ENCODE assay signal across 9 cellular contexts in the genomic region with DNA sequence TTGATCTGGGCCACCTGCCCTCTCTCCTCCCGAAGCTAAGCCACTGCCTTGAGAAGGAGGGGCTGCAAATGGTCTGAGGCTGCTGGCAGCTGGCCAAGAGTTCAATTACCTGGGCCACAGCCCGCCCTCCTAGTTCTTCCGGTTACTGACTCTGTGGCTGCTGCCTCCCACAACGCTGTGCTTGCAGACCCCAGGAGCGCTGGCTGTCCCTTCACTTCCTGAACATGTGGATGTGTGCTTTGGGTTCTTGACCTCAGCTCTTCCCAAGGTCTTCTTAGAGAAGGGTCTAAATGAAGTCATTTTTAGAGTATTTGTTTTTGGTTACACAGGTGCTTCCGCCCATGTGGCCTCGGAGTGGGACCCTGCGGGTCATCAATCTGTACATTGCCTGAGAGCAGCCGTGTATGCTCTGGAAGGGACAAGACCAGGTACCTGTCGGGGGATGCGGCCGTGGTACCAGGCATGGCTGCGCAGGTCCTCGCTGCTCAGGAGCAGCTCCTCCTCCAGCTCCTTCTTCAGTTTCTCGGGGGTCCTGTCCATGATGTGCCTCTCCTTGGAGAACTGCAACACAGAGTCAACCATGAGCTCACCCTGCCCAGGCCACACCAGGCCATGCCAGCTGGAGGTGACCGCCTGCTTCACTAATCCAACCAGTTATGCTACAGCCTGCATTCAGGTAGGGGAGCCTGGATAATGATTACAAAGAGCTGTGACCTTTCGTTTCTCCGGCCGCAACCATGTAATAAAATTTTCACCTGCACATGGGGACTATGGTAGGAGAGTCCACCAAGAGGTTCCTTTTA.
DNase-seq lines count a peak whose midpoint lies in the region; ATAC-seq, FAIRE-seq and TF ChIP-seq lines count a peak whose summit lies in the region.
"Had no signal": no experiment of that assay in that cellular context is flagged by ENCODE, and none has a peak within 500 bp of the region (broad histone marks: within the 10 kb centered on the region; RNA-seq: fewer than 3 reads in every experiment).

No MANE protein-coding gene starts in this region.

- DNase-seq in BE2C (peak; percentile 87), NCI-H446 treated with DMSO at 0.1 percent for 48 hours (lab: John Stamatoyannopoulos, UW) (peak; percentile 58), small intestine (peak; percentile 96), cortex of kidney (lab: John Stamatoyannopoulos, UW) (no peak)
- no peak for DNase-seq in CD4-positive, alpha-beta memory T cell

- peak overlapping the region; percentile 91 to 95 for H3K27ac ChIP-seq in small intestine (ENCODE audit: low read depth in 1 of 2, low read length in 1 of 2)
- H3K27ac ChIP-seq in CD4-positive, alpha-beta memory T cell (ENCODE audit: low read depth, low read length) = no peak overlapping the region
- H3K27ac ChIP-seq: neutrophil had no signal

- H3K27me3 Mint-ChIP-seq in CD4-positive, alpha-beta memory T cell = no peaks in the 10 kb centered on the region

- H3K9me3 Mint-ChIP-seq in CD4-positive, alpha-beta memory T cell = no peaks in the 10 kb centered on the region

- TF ChIP-seq CTCF in BE2C (IDR thresholded peaks at IDR 0.05; ENCODE audit: low read depth, low read length) = no peak

- H3K4me3 Mint-ChIP-seq in CD4-positive, alpha-beta memory T cell = no peak overlapping the region

- WGBS in small intestine, 3 donors = 15 to 46% (median 21%) methylated on average over 19 of the region's 19 CpGs

- peak; percentile 80 for ATAC-seq in GM19324 (IDR thresholded peaks at IDR 0.05; ENCODE audit: low FRiP score, unreplicated experiment)
- peak; percentile 84 for ATAC-seq in HG03175 (IDR thresholded peaks at IDR 0.05; ENCODE audit: unreplicated experiment)

- no peak for FAIRE-seq in small intestine (lab: Jason Lieb, UNC)

- H3K4me3 ChIP-seq in BE2C (ENCODE audit: low read depth, low read length) (no peak overlapping the region), endocrine pancreas (ENCODE audit: control insufficient read depth, insufficient read depth, low read length) (peak overlapping the region; percentile 15), small intestine (ENCODE audit: low read depth in 1 of 2, low read length in 2 of 2) (peak overlapping the region; percentile 13 to 38)
- H3K4me3 ChIP-seq in CD4-positive, alpha-beta memory T cell (ENCODE audit: low read length in 2 of 2) = no peak overlapping the region

- no peaks in the 10 kb centered on the region for H3K9me3 ChIP-seq in BE2C
- no peaks in the 10 kb centered on the region for H3K9me3 ChIP-seq in endocrine pancreas (ENCODE audit: control insufficient read depth, low read length)
- H3K9me3 ChIP-seq in small intestine (ENCODE audit: control insufficient read depth, low read depth) = no peaks in the 10 kb centered on the region
- H3K9me3 ChIP-seq in CD4-positive, alpha-beta memory T cell (ENCODE audit: control insufficient read depth in 1 of 2, low read length in 2 of 2) = no peaks in the 10 kb centered on the region
- H3K9me3 ChIP-seq: neutrophil had no signal

- intact Hi-C loops in CD4-positive, alpha-beta memory T cell (cut with micrococcal nuclease) = no loop called here

- H3K9ac ChIP-seq in endocrine pancreas (ENCODE audit: control insufficient read depth, insufficient read depth, low read length) = peak overlapping the region; percentile 54

- no peaks in the 10 kb centered on the region for H3K36me3 Mint-ChIP-seq in CD4-positive, alpha-beta memory T cell

- H3K27me3 ChIP-seq in BE2C (no peaks in the 10 kb centered on the region), endocrine pancreas (ENCODE audit: control insufficient read depth, insufficient read depth, low read length) (no peaks in the 10 kb centered on the region), small intestine (ENCODE audit: control insufficient read depth in 2 of 2, insufficient read depth in 2 of 2, low read length in 2 of 2) (no peaks in the 10 kb centered on the region)
- H3K27me3 ChIP-seq in CD4-positive, alpha-beta memory T cell (ENCODE audit: insufficient read depth, low read length) = no peaks in the 10 kb centered on the region
- H3K27me3 ChIP-seq: neutrophil had no signal

- peaks cover 1 to 8% (median 5%) of the 10 kb centered on the region in 4 donors for H3K4me1 Mint-ChIP-seq in CD4-positive, alpha-beta memory T cell

- CTCF ChIA-PET in CD4-positive, alpha-beta memory T cell (lab: Charles Lee; ENCODE audit: partially characterized antibody) = interaction anchor here (1.2 to 1.4 kb wide), 2 partner anchors 9 to 68 kb away, joined by 3 to 4 read pairs; no protein-coding TSS in a partner anchor

- POLR2A ChIA-PET in CD4-positive, alpha-beta memory T cell (lab: Charles Lee; ENCODE audit: partially characterized antibody) = no interaction called here

- H3K27ac Mint-ChIP-seq in CD4-positive, alpha-beta memory T cell = peak overlapping the region in 1 of 7 donors; percentile 80

- H3K4me1 ChIP-seq in BE2C = peaks cover 18% of the 10 kb centered on the region
- peaks cover 28% of the 10 kb centered on the region for H3K4me1 ChIP-seq in endocrine pancreas (ENCODE audit: control insufficient read depth, insufficient read depth, low read length)
- peaks cover 0 to 12% of the 10 kb centered on the region in 2 donors for H3K4me1 ChIP-seq in small intestine (ENCODE audit: control insufficient read depth in 2 of 2, insufficient read depth in 1 of 2, low read depth in 1 of 2, low read length in 1 of 2)
- peaks cover 6% of the 10 kb centered on the region for H3K4me1 ChIP-seq in CD4-positive, alpha-beta memory T cell (ENCODE audit: insufficient read depth, low read length)

- peaks cover 14% of the 10 kb centered on the region for H3K36me3 ChIP-seq in BE2C
- no peaks in the 10 kb centered on the region for H3K36me3 ChIP-seq in endocrine pancreas (ENCODE audit: control insufficient read depth, insufficient read depth, low read length)
- H3K36me3 ChIP-seq in small intestine (ENCODE audit: control insufficient read depth in 2 of 2, insufficient read depth in 2 of 2, low read length in 2 of 2) = no peaks in the 10 kb centered on the region
- H3K36me3 ChIP-seq in CD4-positive, alpha-beta memory T cell (ENCODE audit: insufficient read depth, low read length) = no peaks in the 10 kb centered on the region
- H3K36me3 ChIP-seq: neutrophil had no signal

Comparison
In these comparisons a context has a peak if more than half of its experiments do, and no peak if none do; other contexts are left out.
1. DNase-seq: peak in BE2C (single experiment), NCI-H446 treated with DMSO at 0.1 percent for 48 hours (single experiment) and small intestine (single experiment); none in CD4-positive, alpha-beta memory T cell (0 of 5) and cortex of kidney (single experiment).
2. H3K4me3 ChIP-seq: peak in endocrine pancreas (single experiment) and small intestine (2 of 2); none in BE2C (single experiment) and CD4-positive, alpha-beta memory T cell (0 of 2).